Comparison of ENCODE assay signal across 26 cellular contexts in genomic region chr9:15329539-15330109, GRCh38. TPM values are rescaled to one million over a fixed set of nuclear protein-coding genes. Genes with fewer than 3 reads are reported as not detected.
DNase-seq lines count a peak whose midpoint lies in the region; FAIRE-seq and TF ChIP-seq lines count a peak whose summit lies in the region.
"Had no signal": no experiment of that assay in that cellular context is flagged by ENCODE, and none has a peak within 500 bp of the region (broad histone marks: within the 10 kb centered on the region; RNA-seq: fewer than 3 reads in every experiment).

No MANE protein-coding gene starts in this region.

- H3K4me3 ChIP-seq in Caco-2 (ENCODE audit: low read depth, low read length) (no peak overlapping the region), H1 (ENCODE audit: extremely low read depth in 1 of 4, insufficient read depth in 2 of 4, low read depth in 3 of 4, low read length in 4 of 4) (no peak overlapping the region), mesenchymal stem cell (ENCODE audit: insufficient read depth in 1 of 2, low read depth in 1 of 2, low read length in 2 of 2) (no peak overlapping the region)
- H3K4me3 ChIP-seq: GM23248, HAP-1, SK-N-MC had no signal

- H3K14ac ChIP-seq in H1 (ENCODE audit: insufficient read length) (no peak overlapping the region), mesenchymal stem cell (ENCODE audit: low read length in 2 of 2) (no peak overlapping the region)

- peak overlapping the region; percentile 67 for H3K27ac Mint-ChIP-seq in Caco-2 (ENCODE audit: unreplicated experiment)

- H3K4me2 ChIP-seq in H1 (ENCODE audit: insufficient read depth in 1 of 2, low read depth in 2 of 2, low read length in 2 of 2) (no peak overlapping the region), mesenchymal stem cell (ENCODE audit: low read length, poor library complexity, severe bottlenecking) (no peak overlapping the region)

- H3K18ac ChIP-seq in H1 (ENCODE audit: extremely low read depth, low read length) (no peak overlapping the region), mesenchymal stem cell (ENCODE audit: low read depth in 1 of 2, low read length in 2 of 2) (no peak overlapping the region)

- H2AFZ ChIP-seq in H1 (ENCODE audit: low read length) = peak overlapping the region; percentile 44; the same call in 1 of the 2 replicates
- no peak overlapping the region for H2AFZ ChIP-seq in mesenchymal stem cell (ENCODE audit: low read depth, low read length)
- H2AFZ ChIP-seq: GM23248 had no signal

- DNase-seq in Caco-2 = peak; percentile 29 to 41
- DNase-seq in OCI-M1 (lab: John Stamatoyannopoulos, UW) = peak; percentile 4
- DNase-seq in H1 (ENCODE audit: low read depth in 1 of 2, low spot score in 2 of 2) = no peak
- no peak for DNase-seq in mesenchymal stem cell
- DNase-seq in islet precursor cell = no peak
- no peak for DNase-seq in stimulated activated CD4-positive, alpha-beta T cell treated with anti-CD3 and anti-CD28 coated beads, Interleukin-2, amount 100 ng/mL, for 48 hours
- DNase-seq in head of caudate nucleus = no peak
- DNase-seq in RWPE1 (ENCODE audit: low spot score) = no peak
- DNase-seq: ACHN; CD4-positive, CD25-positive, alpha-beta regulatory T cell; DMS53; GM23248; Kasumi-1; NCI-H1105 treated with DMSO at 0.1 percent for 48 hours; NCI-H146; NCI-H1930; NCI-H2107; NCI-H446; NCI-H524 treated with DMSO at 0.1 percent for 48 hours; NCI-H82; SIG-M5 had no signal

- H3K27me3 ChIP-seq in Caco-2 (replicated peaks; ENCODE audit: control insufficient read depth, insufficient read depth, low read length) (no peaks in the 10 kb centered on the region), H1 (replicated peaks in 1 of 4; ENCODE audit: control insufficient read depth in 3 of 4, extremely low read depth in 1 of 4, insufficient read depth in 3 of 4, low read length in 3 of 4) (no peaks in the 10 kb centered on the region), mesenchymal stem cell (ENCODE audit: control insufficient read depth in 1 of 2, insufficient read depth in 1 of 2, low read length in 2 of 2) (peaks cover 0 to 2% of the 10 kb centered on the region in 2 experiments)

- TF ChIP-seq CTCF in Caco-2 (IDR thresholded peaks at IDR 0.05; ENCODE audit: insufficient read depth in 1 of 2, low read depth in 1 of 2, low read length in 1 of 2, severe bottlenecking in 1 of 2, unreplicated experiment in 1 of 2) = no peak
- no peak for TF ChIP-seq CTCF in H1 (IDR thresholded peaks at IDR 0.05; ENCODE audit: control extremely low read depth in 1 of 3, insufficient read depth in 1 of 3, low read depth in 1 of 3, low read length in 3 of 3)
- no peak for TF ChIP-seq CTCF in RWPE1 (conservative IDR thresholded peaks at IDR 0.05; ENCODE audit: low read depth)

- no peak for TF ChIP-seq RAD21 in H1 (IDR thresholded peaks at IDR 0.05 in 1 of 2, conservative IDR thresholded peaks at IDR 0.05 in 1 of 2; ENCODE audit: low read depth in 2 of 2, low read length in 2 of 2)

- H3K27ac ChIP-seq in H1 (ENCODE audit: low read depth, low read length) (no peak overlapping the region), mesenchymal stem cell (ENCODE audit: low read length, poor library complexity, severe bottlenecking) (no peak overlapping the region), RWPE1 (no peak overlapping the region)
- H3K27ac ChIP-seq: 22Rv1, GM23248, HL-60, SK-N-MC had no signal

- H3K23me2 ChIP-seq in H1 (ENCODE audit: low read depth, low read length) = no peaks in the 10 kb centered on the region

- no peak for TF ChIP-seq POLR2A in H1 (IDR thresholded peaks at IDR 0.05; ENCODE audit: control extremely low read depth in 1 of 2, low read depth in 2 of 2, low read length in 2 of 2)

- H3K4me1 ChIP-seq in Caco-2 (peaks cover 31% of the 10 kb centered on the region), H1 (replicated peaks in 1 of 4; ENCODE audit: control insufficient read depth in 3 of 4, insufficient read depth in 4 of 4, low read length in 3 of 4) (no peaks in the 10 kb centered on the region), mesenchymal stem cell (ENCODE audit: control insufficient read depth, insufficient read depth, low read depth, low read length) (no peaks in the 10 kb centered on the region)
- H3K4me1 ChIP-seq: HAP-1 had no signal

- H4K5ac ChIP-seq in H1 (ENCODE audit: insufficient read length, low read depth, low read length) = no peak overlapping the region

- no peaks in the 10 kb centered on the region for H3K9me3 Mint-ChIP-seq in Caco-2 (ENCODE audit: unreplicated experiment)

- H3K4me3 Mint-ChIP-seq in Caco-2 (ENCODE audit: unreplicated experiment) = no peak overlapping the region
- H3K4me3 Mint-ChIP-seq: CD4-positive, CD25-positive, alpha-beta regulatory T cell had no signal

- no peaks in the 10 kb centered on the region for H4K20me1 ChIP-seq in H1 (replicated peaks in 1 of 2; ENCODE audit: control insufficient read depth in 1 of 2, insufficient read depth in 2 of 2, low read length in 2 of 2)

- H3K4me1 Mint-ChIP-seq in Caco-2 (ENCODE audit: low read depth, unreplicated experiment) = peaks cover 32% of the 10 kb centered on the region
- H3K4me1 Mint-ChIP-seq: CD4-positive, CD25-positive, alpha-beta regulatory T cell had no signal

- H3K9ac ChIP-seq in H1 (replicated peaks in 1 of 4; ENCODE audit: extremely low read depth in 1 of 4, low read depth in 3 of 4, low read length in 3 of 4) (no peak overlapping the region), mesenchymal stem cell (ENCODE audit: low read length) (no peak overlapping the region)
- H3K9ac ChIP-seq: GM23248 had no signal

- no peak for FAIRE-seq in H1 (lab: Jason Lieb, UNC)
- FAIRE-seq: GM18507 had no signal

- 96% methylated on average over 3 of the region's 4 CpGs; no CpG with 5 or more reads in 1 of the 2 experiments for WGBS in H1 (ENCODE audit: extremely low coverage in 1 of 2, insufficient coverage in 1 of 2, insufficient read length in 1 of 2, insufficient replicate concordance in 2 of 2, low coverage in 1 of 2, low lambda C conversion rate in 2 of 2, missing lambda C conversion rate in 1 of 2), 2 experiments
- WGBS in mesenchymal stem cell = 100% methylated on average over 2 of the region's 4 CpGs

- H3K36me3 ChIP-seq in Caco-2 (ENCODE audit: control insufficient read depth, insufficient read depth, low read length) (no peaks in the 10 kb centered on the region), H1 (ENCODE audit: control insufficient read depth in 2 of 4, insufficient read depth in 4 of 4, low read length in 3 of 4) (no peaks in the 10 kb centered on the region), mesenchymal stem cell (ENCODE audit: control insufficient read depth in 1 of 2, insufficient read depth in 2 of 2, low read depth in 1 of 2, low read length in 2 of 2) (no peaks in the 10 kb centered on the region)
- H3K36me3 ChIP-seq: HAP-1 had no signal

- H2BK12ac ChIP-seq in H1 (ENCODE audit: low read depth, low read length) (no peak overlapping the region), mesenchymal stem cell (ENCODE audit: low read length in 2 of 2) (no peak overlapping the region)

- H3K79me1 ChIP-seq in H1 (ENCODE audit: low read depth, low read length) (no peaks in the 10 kb centered on the region), mesenchymal stem cell (replicated peaks; ENCODE audit: low read length, poor library complexity, severe bottlenecking) (no peaks in the 10 kb centered on the region)

- no peak overlapping the region for H3K56ac ChIP-seq in H1 (replicated peaks; ENCODE audit: insufficient read length, low read depth, low read length)

- intact Hi-C loops in Caco-2 (cut with micrococcal nuclease; ENCODE audit: unreplicated experiment) = no loop called here
- intact Hi-C loops in head of caudate nucleus (cut with DNase I) = no loop called here

- CTCF ChIA-PET in Caco-2 (lab: Charles Lee) = interaction anchor here (0.7 to 1.5 kb wide), 2 partner anchors 12 to 18 kb away, joined by 4 read pairs; no protein-coding TSS in a partner anchor
- CTCF ChIA-PET in H1 (lab: Charles Lee; ENCODE audit: partially characterized antibody) = interaction anchor here (0.7 to 1.3 kb wide), 4 partner anchors 11 to 239 kb away, joined by 3 read pairs; partner anchors contain the start of gene TTC39B
- CTCF ChIA-PET in RWPE1 (lab: Yijun Ruan, JAX) = interaction anchor here (0.6 kb wide), 1 partner anchor 40 kb away, joined by 4 read pairs; no protein-coding TSS in a partner anchor

- H4K8ac ChIP-seq in H1 (ENCODE audit: extremely low read depth, insufficient read depth, low read length) (no peak overlapping the region), mesenchymal stem cell (ENCODE audit: low read length) (no peak overlapping the region)

- 0 out of 2 replicates have a peak overlapping the region, but pooled peaks have one; percentile 21 for H2BK20ac ChIP-seq in H1 (ENCODE audit: low read length)

- no peaks in the 10 kb centered on the region for H3K9me3 ChIP-seq in Caco-2
- H3K9me3 ChIP-seq in H1 (ENCODE audit: insufficient read depth in 2 of 2, low read depth in 1 of 2, low read length in 1 of 2) = peaks cover 4 to 5% of the 10 kb centered on the region in 2 experiments; a peak in 1 of 4 replicates
- peaks cover under 1% of the 10 kb centered on the region for H3K9me3 ChIP-seq in mesenchymal stem cell (ENCODE audit: control insufficient read depth, low read length)
- H3K9me3 ChIP-seq: HAP-1 had no signal

- H2BK120ac ChIP-seq in H1 (replicated peaks; ENCODE audit: low read depth, low read length) (no peak overlapping the region), mesenchymal stem cell (ENCODE audit: low read depth, low read length) (no peak overlapping the region)

- no peak overlapping the region for H2BK15ac ChIP-seq in H1 (ENCODE audit: low read length)
- H2BK15ac ChIP-seq in mesenchymal stem cell (ENCODE audit: low read depth, poor library complexity, severe bottlenecking) = peak overlapping the region; percentile 28

- BruUV-seq in Caco-2 (replicated peaks; lab: Mats Ljungman, UMichigan) = no TSS peak

- H3K4ac ChIP-seq in H1 (replicated peaks; ENCODE audit: insufficient read length, low read depth, low read length) = no peak overlapping the region
- no peak overlapping the region for H3K4ac ChIP-seq in mesenchymal stem cell (ENCODE audit: low read depth in 1 of 2, low read length in 2 of 2)

- no peak overlapping the region for H2BK5ac ChIP-seq in H1 (ENCODE audit: low read depth, low read length)
- no peak overlapping the region for H2BK5ac ChIP-seq in mesenchymal stem cell (ENCODE audit: low read depth, low read length, poor library complexity, severe bottlenecking)

- no peak for TF ChIP-seq EP300 in H1 (IDR thresholded peaks at IDR 0.05; ENCODE audit: borderline replicate concordance in 1 of 2, low read depth in 2 of 2, low read length in 2 of 2)

- no peak overlapping the region for H4K91ac ChIP-seq in H1 (replicated peaks; ENCODE audit: insufficient read length, low read length)
- no peak overlapping the region for H4K91ac ChIP-seq in mesenchymal stem cell (ENCODE audit: low read length)

- no peaks in the 10 kb centered on the region for H3K79me2 ChIP-seq in H1 (ENCODE audit: control insufficient read depth in 1 of 2, insufficient read depth in 2 of 2, low read length in 2 of 2)

- POLR2A ChIA-PET in Caco-2 (lab: Charles Lee) = interaction anchor here (0.5 kb wide), 1 partner anchor 21 kb away, joined by 3 read pairs; no protein-coding TSS in a partner anchor
- POLR2A ChIA-PET in H1 (lab: Charles Lee; ENCODE audit: partially characterized antibody) = no interaction called here
- POLR2A ChIA-PET in RWPE1 (lab: Yijun Ruan, JAX; ENCODE audit: low non-redundant PET) = no interaction called here

- no peaks in the 10 kb centered on the region for H3K27me3 Mint-ChIP-seq in Caco-2 (ENCODE audit: insufficient read depth, unreplicated experiment)

- no peaks in the 10 kb centered on the region for H3K36me3 Mint-ChIP-seq in Caco-2 (ENCODE audit: insufficient read depth, unreplicated experiment)

- no peak overlapping the region for H2AK5ac ChIP-seq in H1 (ENCODE audit: low read depth, low read length)
- no peak overlapping the region for H2AK5ac ChIP-seq in mesenchymal stem cell (ENCODE audit: low read length, severe bottlenecking)

- H3K23ac ChIP-seq in H1 (ENCODE audit: insufficient read length) (no peak overlapping the region), mesenchymal stem cell (ENCODE audit: low read length in 2 of 2) (no peak overlapping the region)

RNA-seq across cellular contexts. Expression of gene TTC39B, which starts 22.6 kb away (rescaled TPM):
- 6.9 and 7.6 TPM in 2 replicates for total RNA-seq in Caco-2 (2022)
- 9.5 and 10.9 TPM in 2 replicates for total RNA-seq in H1 (2021; fragmentation: NEBNext Ultra II Directional; extraction: Animal tissue kit (Norgen Biotek cat#: 25700))
- 1.3 and 1.6 TPM in 2 replicates for polyA plus RNA-seq in H1 (2011; rRNA removed)
- 2.1 TPM for polyA plus RNA-seq in H1 (2011; cell fraction: cytosol; rRNA removed)
- polyA plus RNA-seq in H1 (2011; cell fraction: nucleus; rRNA removed) = 3.8 TPM
- 4.6 to 7.9 TPM (median 5.3 TPM) in 4 replicates for polyA plus RNA-seq in H1 (2012, experiment 1 of 2)
- 0.39 TPM for polyA plus RNA-seq in H1 (2012, experiment 2 of 2)
- polyA plus RNA-seq in H1 (2013, experiment 1 of 2) = 4.8 TPM
- 5.7 TPM for polyA plus RNA-seq in H1 (2013, experiment 2 of 2)
- polyA minus RNA-seq in H1 (2011; rRNA and poly(A)+ RNA removed) = 17.7 and 22.7 TPM in 2 replicates
- polyA minus RNA-seq in H1 (2011; cell fraction: cytosol; rRNA and poly(A)+ RNA removed) = 11.2 TPM
- polyA minus RNA-seq in H1 (2011; cell fraction: nucleus; rRNA and poly(A)+ RNA removed) = 17.5 TPM
- 7.9 TPM for polyA plus RNA-seq in mesenchymal stem cell (2013, experiment 1 of 2)
- 7.9 TPM for polyA plus RNA-seq in mesenchymal stem cell (2013, experiment 2 of 2)

Comparison
In these comparisons a context has a peak if more than half of its experiments do, and no peak if none do; other contexts are left out.
1. DNase-seq: peak in Caco-2 (2 of 2) and OCI-M1 (single experiment); none in H1 (0 of 2), mesenchymal stem cell (single experiment), islet precursor cell (single experiment), stimulated activated CD4-positive, alpha-beta T cell treated with anti-CD3 and anti-CD28 coated beads, Interleukin-2, amount 100 ng/mL, for 48 hours (0 of 2), head of caudate nucleus (0 of 42) and RWPE1 (single experiment).